Comparison of ENCODE assay signal across 8 cellular contexts in the genomic region with DNA sequence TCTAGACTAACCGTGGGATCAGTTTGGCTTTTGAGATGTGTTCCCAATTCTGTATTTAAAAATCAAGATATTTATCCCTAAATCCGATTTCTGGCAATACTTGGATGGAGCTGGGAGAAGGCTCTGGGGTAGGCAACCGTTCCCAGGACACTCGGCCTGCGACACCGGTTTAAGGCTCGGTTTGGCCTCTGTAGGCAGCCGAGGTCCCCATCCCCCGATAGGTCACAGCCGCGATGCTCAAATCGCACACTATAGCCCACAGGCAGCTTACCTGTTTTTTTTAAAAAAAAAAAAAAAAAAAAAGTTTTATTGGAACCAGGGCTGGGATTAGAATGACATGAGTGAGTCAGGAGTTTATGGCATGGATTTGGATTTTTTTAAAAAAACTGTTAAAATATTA. TPM values are rescaled to one million over a fixed set of nuclear protein-coding genes. Genes with fewer than 3 reads are reported as not detected.
DNase-seq lines count a peak whose midpoint lies in the region; TF ChIP-seq lines count a peak whose summit lies in the region.

No MANE protein-coding gene starts in this region.

- 7 to 17% (median 11%) methylated on average over 12 of the region's 12 CpGs for WGBS in ovary, 3 donors
- WGBS in adrenal gland, 4 donors, result 12 to 33% (median 15%) methylated on average over 9 to 12 of the region's 12 CpGs

- no peaks in the 10 kb centered on the region for H3K27me3 ChIP-seq in OCI-LY1 (ENCODE audit: insufficient read depth, low read length)
- no peaks in the 10 kb centered on the region for H3K27me3 ChIP-seq in ovary
- no peaks in the 10 kb centered on the region for H3K27me3 ChIP-seq in adrenal gland

- TF ChIP-seq EP300 in ovary (IDR thresholded peaks at IDR 0.05), result no peak

- no peaks in the 10 kb centered on the region for H3F3A ChIP-seq in OCI-LY1 (ENCODE audit: insufficient read depth, low read length)

- H2AFZ ChIP-seq in OCI-LY1 (ENCODE audit: low read length), result peak overlapping the region; percentile 78; the same call in 1 of the 2 replicates

- H3K4me3 Mint-ChIP-seq in Calu3 (ENCODE audit: low read depth, unreplicated experiment), result peak overlapping the region; percentile 85

- DNase-seq in Calu3 (no peak), epithelial cell of esophagus (ENCODE audit: low read depth) (no peak), ovary (no peak), adrenal gland (no peak), KBM-7 (no peak), NCI-H510A treated with DMSO at 0.1 percent for 48 hours (lab: John Stamatoyannopoulos, UW) (no peak)
- no peak for DNase-seq in activated CD8-positive, alpha-beta memory T cell treated with anti-CD3 and anti-CD28 coated beads for 24 hours

- H3K4me2 ChIP-seq in OCI-LY1 (ENCODE audit: low read length), result peak overlapping the region; percentile 78

- peaks cover 24% of the 10 kb centered on the region for H3K36me3 Mint-ChIP-seq in Calu3 (ENCODE audit: insufficient read depth, unreplicated experiment)

- TF ChIP-seq CTCF in Calu3 (IDR thresholded peaks at IDR 0.05; ENCODE audit: unreplicated experiment), result no peak
- no peak for TF ChIP-seq CTCF in OCI-LY1 (IDR thresholded peaks at IDR 0.05; ENCODE audit: low read length)
- no peak for TF ChIP-seq CTCF in epithelial cell of esophagus (IDR thresholded peaks at IDR 0.05; ENCODE audit: insufficient read depth, low read depth, low read length, missing control alignments)
- TF ChIP-seq CTCF in ovary (IDR thresholded peaks at IDR 0.05), result no peak
- TF ChIP-seq CTCF in adrenal gland (IDR thresholded peaks at IDR 0.05), result no peak

- H3K9ac ChIP-seq in OCI-LY1 (ENCODE audit: low read length), result peak overlapping the region; percentile 91

- peaks cover 17% of the 10 kb centered on the region; the same call in 1 of the 2 replicates for H3K79me2 ChIP-seq in OCI-LY1 (ENCODE audit: insufficient read depth, low read length)

- in situ Hi-C loops in KBM-7 (cut with MboI; ENCODE audit: low pct_unique_long_range_greater_than_20kb, low sequenced_read_pairs), result no loop called here

- H3K4me1 ChIP-seq in OCI-LY1 (ENCODE audit: insufficient read depth, low read length, severe bottlenecking) (peaks cover 22% of the 10 kb centered on the region), ovary (ENCODE audit: insufficient read depth) (peaks cover 1% of the 10 kb centered on the region), adrenal gland (replicated peaks in 1 of 2) (peaks cover 0 to 19% of the 10 kb centered on the region in 2 donors)

- no TSS peak for BruUV-seq in Calu3 (replicated peaks; lab: Mats Ljungman, UMichigan)

- H3K4me1 Mint-ChIP-seq in Calu3 (ENCODE audit: low read depth, unreplicated experiment), result peaks cover 23% of the 10 kb centered on the region

- no peaks in the 10 kb centered on the region for H3K9me2 ChIP-seq in OCI-LY1 (ENCODE audit: low read depth, low read length)

- H3K36me3 ChIP-seq in OCI-LY1 (ENCODE audit: insufficient read depth, low read length) (peaks cover 8% of the 10 kb centered on the region; the same call in 1 of the 2 replicates), ovary (no peaks in the 10 kb centered on the region), adrenal gland (replicated peaks in 1 of 2) (no peaks in the 10 kb centered on the region)

- no peaks in the 10 kb centered on the region for H3K9me3 ChIP-seq in OCI-LY1 (ENCODE audit: low read length)
- H3K9me3 ChIP-seq in ovary, result no peaks in the 10 kb centered on the region
- no peaks in the 10 kb centered on the region for H3K9me3 ChIP-seq in adrenal gland (replicated peaks in 1 of 3)

- no peaks in the 10 kb centered on the region for H3K27me3 Mint-ChIP-seq in Calu3 (ENCODE audit: unreplicated experiment)

- H3K4me3 ChIP-seq in OCI-LY1 (ENCODE audit: low read depth, low read length, poor library complexity, severe bottlenecking), result peak overlapping the region; percentile 99
- peak overlapping the region; percentile 96 for H3K4me3 ChIP-seq in epithelial cell of esophagus (ENCODE audit: low read length)
- peak overlapping the region; percentile 65 for H3K4me3 ChIP-seq in ovary
- peak overlapping the region in 2 of 4 donors; percentile 71 to 78 for H3K4me3 ChIP-seq in adrenal gland

- TF ChIP-seq POLR2A in ovary (IDR thresholded peaks at IDR 0.05) (no peak), adrenal gland (IDR thresholded peaks at IDR 0.05) (no peak)

- CTCF ChIA-PET in Calu3 (lab: Charles Lee), result interaction anchor here (0.9 to 2.1 kb wide), 7 partner anchors 8 to 1485 kb away, joined by 3 to 12 read pairs (median 3); a partner anchor contains a TSS

- H3K9me3 Mint-ChIP-seq in Calu3 (ENCODE audit: low read depth, unreplicated experiment), result no peaks in the 10 kb centered on the region

- H3K27ac ChIP-seq in OCI-LY1 (ENCODE audit: low read depth, low read length, poor library complexity, severe bottlenecking), result no peak overlapping the region
- no peak overlapping the region for H3K27ac ChIP-seq in ovary
- no peak overlapping the region for H3K27ac ChIP-seq in adrenal gland

- intact Hi-C loops in Calu3 (cut with micrococcal nuclease; ENCODE audit: unreplicated experiment) (no loop called here), ovary (cut with DNase I) (loop anchor here in 1 of 4 donors (10.0 kb wide), 1 partner anchor 293 kb away; no protein-coding TSS in a partner anchor), adrenal gland (cut with DNase I) (loop anchor here in 1 of 2 donors (10.0 kb wide), 1 partner anchor 63 kb away; no protein-coding TSS in a partner anchor)

- H4K20me1 ChIP-seq in OCI-LY1 (ENCODE audit: insufficient read depth, low read length), result no peaks in the 10 kb centered on the region

- peak overlapping the region; percentile 58 for H3K27ac Mint-ChIP-seq in Calu3 (ENCODE audit: unreplicated experiment)

RNA-seq across cellular contexts. Expression of a gene that starts 0.7 kb away (rescaled TPM):
- total RNA-seq in Calu3 (2022), result 12.7 and 14.5 TPM in 2 replicates
- total RNA-seq in ovary, result 10 to 100 TPM in 5 of 7 donors, 1 to 10 TPM in 2; 8.0 to 13.7 (median 11.8) TPM
- 10 to 100 TPM in 1 of 2 donors, 1 to 10 TPM in 1; 7.1 to 15.9 TPM for polyA plus RNA-seq in ovary
- 10 to 100 TPM in 2 of 8 donors, 1 to 10 TPM in 6; 4.5 to 12.0 (median 9.2) TPM for total RNA-seq in adrenal gland
- polyA plus RNA-seq in adrenal gland, result 10 to 100 TPM in 1 of 3 donors, 1 to 10 TPM in 2; 3.5 to 16.6 (median 5.6) TPM

RNA-seq across cellular contexts. Expression of a gene that starts 29.6 kb away (rescaled TPM):
- total RNA-seq in Calu3 (2022) (312 and 373 TPM in 2 replicates), ovary (100 to 1,000 TPM; 154 to 214 (median 191) TPM), adrenal gland (100 to 1,000 TPM; 453 to 870 (median 536) TPM)
- polyA plus RNA-seq in ovary (100 to 1,000 TPM; 179 to 324 TPM), adrenal gland (1,000 to 10,000 TPM in 1 of 3 donors, 100 to 1,000 TPM in 2; 549 to 1,397 (median 778) TPM)

RNA-seq across cellular contexts. Expression of a gene that starts 29.8 kb away (rescaled TPM):
- total RNA-seq in Calu3 (2022) (15.0 and 16.2 TPM in 2 replicates), ovary (10 to 100 TPM in 5 of 7 donors, 1 to 10 TPM in 2; 7.4 to 14.6 (median 12.1) TPM), adrenal gland (10 to 100 TPM in 3 of 8 donors, 1 to 10 TPM in 4, under 1 TPM in 1; 0.42 to 13.3 (median 9.5) TPM)
- polyA plus RNA-seq in ovary (10 to 100 TPM in 1 of 2 donors, 1 to 10 TPM in 1; 8.2 to 11.4 TPM), adrenal gland (10 to 100 TPM; 16.7 to 19.9 (median 19.0) TPM)
